ENCODE assay signal across 1 cellular context in genomic region chr12:78402366-78403134, GRCh38.
TF ChIP-seq lines count a peak whose summit lies in the region.

No MANE protein-coding gene starts in this region.

TF ChIP-seq in GM23338, 12 proteins besides CTCF, POLR2A, EP300 and RAD21 (continued from another document):
- TF ChIP-seq ZNF462 (CRISPR knock-in tag; IDR thresholded peaks at IDR 0.05) (no peak), ETS1 (IDR thresholded peaks at IDR 0.05) (no peak), NANOG (IDR thresholded peaks at IDR 0.05; ENCODE audit: borderline replicate concordance) (no peak), REST (IDR thresholded peaks at IDR 0.05; ENCODE audit: unreplicated experiment) (no peak), ZNF114 (CRISPR knock-in tag; IDR thresholded peaks at IDR 0.05) (no peak)
